Comparison of ENCODE assay signal across 1 cellular context in genomic region chr15:65304393-65305143, GRCh38.
TF ChIP-seq lines count a peak whose summit lies in the region.

TSS of gene RNU5B-1 (plus strand) at chr15:65304677.

TF ChIP-seq in HepG2, 621 proteins besides CTCF, POLR2A, EP300 and RAD21 (continued from another document and continues in another):
- peak; percentile 16; the same call in 1 of the 2 replicates for TF ChIP-seq HNRNPUL1 (IDR thresholded peaks at IDR 0.05; ENCODE audit: low read depth, low read length)
- peak; percentile 54; the same call in 1 of the 2 replicates for TF ChIP-seq NFKBIZ (CRISPR knock-in tag; IDR thresholded peaks at IDR 0.05)
- TF ChIP-seq, protein P1, sequence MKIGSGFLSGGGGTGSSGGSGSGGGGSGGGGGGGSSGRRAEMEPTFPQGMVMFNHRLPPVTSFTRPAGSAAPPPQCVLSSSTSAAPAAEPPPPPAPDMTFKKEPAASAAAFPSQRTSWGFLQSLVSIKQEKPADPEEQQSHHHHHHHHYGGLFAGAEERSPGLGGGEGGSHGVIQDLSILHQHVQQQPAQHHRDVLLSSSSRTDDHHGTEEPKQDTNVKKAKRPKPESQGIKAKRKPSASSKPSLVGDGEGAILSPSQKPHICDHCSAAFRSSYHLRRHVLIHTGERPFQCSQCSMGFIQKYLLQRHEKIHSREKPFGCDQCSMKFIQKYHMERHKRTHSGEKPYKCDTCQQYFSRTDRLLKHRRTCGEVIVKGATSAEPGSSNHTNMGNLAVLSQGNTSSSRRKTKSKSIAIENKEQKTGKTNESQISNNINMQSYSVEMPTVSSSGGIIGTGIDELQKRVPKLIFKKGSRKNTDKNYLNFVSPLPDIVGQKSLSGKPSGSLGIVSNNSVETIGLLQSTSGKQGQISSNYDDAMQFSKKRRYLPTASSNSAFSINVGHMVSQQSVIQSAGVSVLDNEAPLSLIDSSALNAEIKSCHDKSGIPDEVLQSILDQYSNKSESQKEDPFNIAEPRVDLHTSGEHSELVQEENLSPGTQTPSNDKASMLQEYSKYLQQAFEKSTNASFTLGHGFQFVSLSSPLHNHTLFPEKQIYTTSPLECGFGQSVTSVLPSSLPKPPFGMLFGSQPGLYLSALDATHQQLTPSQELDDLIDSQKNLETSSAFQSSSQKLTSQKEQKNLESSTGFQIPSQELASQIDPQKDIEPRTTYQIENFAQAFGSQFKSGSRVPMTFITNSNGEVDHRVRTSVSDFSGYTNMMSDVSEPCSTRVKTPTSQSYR (CRISPR knock-in tag; IDR thresholded peaks at IDR 0.05; ENCODE audit: borderline replicate concordance) = peak; percentile 11; the same call in 1 of the 2 replicates
- peak; percentile 71; the same call in 1 of the 2 replicates for TF ChIP-seq ZNF468 (CRISPR knock-in tag; IDR thresholded peaks at IDR 0.05)
- peak; percentile 96 for TF ChIP-seq ZMYM2 (CRISPR knock-in tag; IDR thresholded peaks at IDR 0.05)
- TF ChIP-seq PATZ1 (CRISPR knock-in tag; IDR thresholded peaks at IDR 0.05) = peak; percentile 34
- TF ChIP-seq POGK (CRISPR knock-in tag; conservative IDR thresholded peaks at IDR 0.05) = peak; percentile 75; the same call in 1 of the 2 replicates
- TF ChIP-seq ZNF331 (CRISPR knock-in tag; IDR thresholded peaks at IDR 0.05) = peak; percentile 61
- no peak for TF ChIP-seq GABPA (IDR thresholded peaks at IDR 0.05; ENCODE audit: low read depth, low read length)
- TF ChIP-seq GABPA (CRISPR knock-in tag; IDR thresholded peaks at IDR 0.05; ENCODE audit: low read depth) = peak; percentile 55
- peak; percentile 89; the same call in 1 of the 2 replicates for TF ChIP-seq HOXA5 (CRISPR knock-in tag; IDR thresholded peaks at IDR 0.05)
- TF ChIP-seq NFYC (CRISPR knock-in tag; IDR thresholded peaks at IDR 0.05) = peak; percentile 58
- peak; percentile 80; the same call in 1 of the 2 replicates for TF ChIP-seq PBX3 (CRISPR knock-in tag; IDR thresholded peaks at IDR 0.05; ENCODE audit: borderline replicate concordance)
- TF ChIP-seq NAIF1 (CRISPR knock-in tag; IDR thresholded peaks at IDR 0.05; ENCODE audit: borderline replicate concordance) = peak; percentile 70
- peak; percentile 62; the same call in 1 of the 2 replicates for TF ChIP-seq KLF12 (CRISPR knock-in tag; IDR thresholded peaks at IDR 0.05; ENCODE audit: borderline replicate concordance)
- no peak for TF ChIP-seq ZNF407 (CRISPR knock-in tag; IDR thresholded peaks at IDR 0.05; ENCODE audit: not compliant biosample characterization)
- peak; percentile 68 for TF ChIP-seq SUZ12 (IDR thresholded peaks at IDR 0.05; ENCODE audit: low read depth, low read length)
- TF ChIP-seq RFX3 (CRISPR knock-in tag; IDR thresholded peaks at IDR 0.05) = no peak
- 0 out of 2 replicates have a peak, but pooled peaks have one; percentile 14 for TF ChIP-seq ZNF556 (CRISPR knock-in tag; IDR thresholded peaks at IDR 0.05; ENCODE audit: borderline replicate concordance)
- peak; percentile 33; the same call in 1 of the 2 replicates for TF ChIP-seq PAX8 (CRISPR knock-in tag; IDR thresholded peaks at IDR 0.05; ENCODE audit: borderline replicate concordance)
- peak; percentile 62 for TF ChIP-seq CBFB (CRISPR knock-in tag; IDR thresholded peaks at IDR 0.05)
- peak; percentile 96 for TF ChIP-seq KLF9 (CRISPR knock-in tag; IDR thresholded peaks at IDR 0.05; ENCODE audit: low read depth)
- peak; percentile 94; the same call in 1 of the 2 replicates for TF ChIP-seq IRF2 (CRISPR knock-in tag; IDR thresholded peaks at IDR 0.05)
- TF ChIP-seq, protein P2, sequence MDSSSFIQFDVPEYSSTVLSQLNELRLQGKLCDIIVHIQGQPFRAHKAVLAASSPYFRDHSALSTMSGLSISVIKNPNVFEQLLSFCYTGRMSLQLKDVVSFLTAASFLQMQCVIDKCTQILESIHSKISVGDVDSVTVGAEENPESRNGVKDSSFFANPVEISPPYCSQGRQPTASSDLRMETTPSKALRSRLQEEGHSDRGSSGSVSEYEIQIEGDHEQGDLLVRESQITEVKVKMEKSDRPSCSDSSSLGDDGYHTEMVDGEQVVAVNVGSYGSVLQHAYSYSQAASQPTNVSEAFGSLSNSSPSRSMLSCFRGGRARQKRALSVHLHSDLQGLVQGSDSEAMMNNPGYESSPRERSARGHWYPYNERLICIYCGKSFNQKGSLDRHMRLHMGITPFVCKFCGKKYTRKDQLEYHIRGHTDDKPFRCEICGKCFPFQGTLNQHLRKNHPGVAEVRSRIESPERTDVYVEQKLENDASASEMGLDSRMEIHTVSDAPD (CRISPR knock-in tag; IDR thresholded peaks at IDR 0.05) = no peak
- TF ChIP-seq ZNF839 (CRISPR knock-in tag; IDR thresholded peaks at IDR 0.05; ENCODE audit: borderline replicate concordance) = no peak
- TF ChIP-seq ZBTB44 (CRISPR knock-in tag; IDR thresholded peaks at IDR 0.05) = peak; percentile 38; the same call in 1 of the 2 replicates
- no peak for TF ChIP-seq SRY (CRISPR knock-in tag; IDR thresholded peaks at IDR 0.05)
- no peak for TF ChIP-seq ZNF138 (CRISPR knock-in tag; IDR thresholded peaks at IDR 0.05; ENCODE audit: low read depth)
- peak; percentile 84; the same call in 1 of the 2 replicates for TF ChIP-seq KLF6 (CRISPR knock-in tag; IDR thresholded peaks at IDR 0.05)
- no peak for TF ChIP-seq MYNN (CRISPR knock-in tag; IDR thresholded peaks at IDR 0.05; ENCODE audit: low read depth)
- peak; percentile 99 for TF ChIP-seq GATA4 (IDR thresholded peaks at IDR 0.05; ENCODE audit: borderline replicate concordance, low read depth)
- TF ChIP-seq PLRG1 (conservative IDR thresholded peaks at IDR 0.05) = no peak
- no peak for TF ChIP-seq NFRKB (IDR thresholded peaks at IDR 0.05)
- TF ChIP-seq, protein P3, sequence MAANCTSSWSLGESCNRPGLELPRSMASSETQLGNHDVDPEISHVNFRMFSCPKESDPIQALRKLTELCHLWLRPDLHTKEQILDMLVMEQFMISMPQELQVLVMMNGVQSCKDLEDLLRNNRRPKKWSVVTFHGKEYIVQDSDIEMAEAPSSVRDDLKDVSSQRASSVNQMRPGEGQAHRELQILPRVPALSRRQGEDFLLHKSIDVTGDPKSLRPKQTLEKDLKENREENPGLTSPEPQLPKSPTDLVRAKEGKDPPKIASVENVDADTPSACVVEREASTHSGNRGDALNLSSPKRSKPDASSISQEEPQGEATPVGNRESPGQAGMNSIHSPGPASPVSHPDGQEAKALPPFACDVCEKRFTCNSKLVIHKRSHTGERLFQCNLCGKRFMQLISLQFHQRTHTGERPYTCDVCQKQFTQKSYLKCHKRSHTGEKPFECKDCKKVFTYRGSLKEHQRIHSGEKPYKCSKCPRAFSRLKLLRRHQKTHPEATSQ (CRISPR knock-in tag; IDR thresholded peaks at IDR 0.05; ENCODE audit: borderline replicate concordance) = 0 out of 2 replicates have a peak, but pooled peaks have one; percentile 30
- peak; percentile 31; the same call in 1 of the 2 replicates for TF ChIP-seq ZNF230 (CRISPR knock-in tag; IDR thresholded peaks at IDR 0.05)
- TF ChIP-seq RFXAP (CRISPR knock-in tag; IDR thresholded peaks at IDR 0.05; ENCODE audit: borderline replicate concordance) = 0 out of 2 replicates have a peak, but pooled peaks have one; percentile 28
- peak; percentile 71; the same call in 1 of the 2 replicates for TF ChIP-seq ZNF136 (CRISPR knock-in tag; IDR thresholded peaks at IDR 0.05; ENCODE audit: low read depth)
- TF ChIP-seq NKX3-1 (CRISPR knock-in tag; IDR thresholded peaks at IDR 0.05) = peak; percentile 67
- no peak for TF ChIP-seq ZNF326 (CRISPR knock-in tag; IDR thresholded peaks at IDR 0.05; ENCODE audit: borderline replicate concordance)
